In genomic region chr11:14687943-14688627, GRCh38 we compare ENCODE assay signal across 21 cellular contexts. TPM values are rescaled to one million over a fixed set of nuclear protein-coding genes. Genes with fewer than 3 reads are reported as not detected.
DNase-seq lines count a peak whose midpoint lies in the region; ATAC-seq, FAIRE-seq and TF ChIP-seq lines count a peak whose summit lies in the region.
"Had no signal": no experiment of that assay in that cellular context is flagged by ENCODE, and none has a peak within 500 bp of the region (broad histone marks: within the 10 kb centered on the region; RNA-seq: fewer than 3 reads in every experiment).

No MANE protein-coding gene starts in this region.

- H3K36me3 ChIP-seq in HEK293 (ENCODE audit: control insufficient read depth in 2 of 2, insufficient read depth in 1 of 2, low read length in 2 of 2) (no peaks in the 10 kb centered on the region), HepG2 (replicated peaks in 1 of 2; ENCODE audit: control insufficient read depth in 1 of 2, insufficient read depth in 2 of 2, low read length in 2 of 2) (no peaks in the 10 kb centered on the region), vagina (no peaks in the 10 kb centered on the region)
- H3K36me3 ChIP-seq: esophagus muscularis mucosa, neural progenitor cell had no signal

- intact Hi-C loops in activated CD4-positive, alpha-beta T cell treated with anti-CD3 and anti-CD28 coated beads, Interleukin-2, amount 10 ng/mL, durations not matched to agents 24 days and 14 days (cut with micrococcal nuclease) = loop anchor here (10.0 kb wide), 1 partner anchor 47 kb away; no protein-coding TSS in a partner anchor
- intact Hi-C loops in HepG2 (cut with micrococcal nuclease; ENCODE audit: unreplicated experiment) = no loop called here
- intact Hi-C loops in vagina (cut with DNase I) = no loop called here

- peak overlapping the region; percentile 26 for H3K27ac Mint-ChIP-seq in activated CD4-positive, alpha-beta T cell treated with anti-CD3 and anti-CD28 coated beads, Interleukin-2, amount 10 ng/mL, durations not matched to agents 24 days and 14 days
- H3K27ac Mint-ChIP-seq: activated naive CD4-positive, alpha-beta T cell treated with anti-CD3 and anti-CD28 coated beads, Interleukin-2, amount 10 ng/mL, durations not matched to agents 7 days and 5 days; neural progenitor cell had no signal

- CTCF ChIA-PET in HEK293 (lab: Yijun Ruan, JAX) = interaction anchor here (0.6 kb wide), 1 partner anchor 814 kb away, joined by 3 read pairs; no protein-coding TSS in a partner anchor
- CTCF ChIA-PET in HepG2 (lab: Yijun Ruan, JAX; ENCODE audit: low intra/inter-chr PET ratio, low total read pairs) = no interaction called here

- peaks cover 45% of the 10 kb centered on the region for H3K36me3 Mint-ChIP-seq in activated CD4-positive, alpha-beta T cell treated with anti-CD3 and anti-CD28 coated beads, Interleukin-2, amount 10 ng/mL, durations not matched to agents 24 days and 14 days (ENCODE audit: low read depth)

- H3K27ac ChIP-seq in HEK293 (ENCODE audit: extremely low read depth, low read depth, low read length) = no peak overlapping the region
- peak overlapping the region; percentile 54 for H3K27ac ChIP-seq in HepG2 (ENCODE audit: extremely low read length, insufficient read depth, low read length)
- H3K27ac ChIP-seq in vagina = no peak overlapping the region
- H3K27ac ChIP-seq: esophagus muscularis mucosa, neural progenitor cell had no signal

- in situ Hi-C loops in SK-MEL-5 (cut with HindIII; ENCODE audit: low pct_unique_long_range_greater_than_20kb, low sequenced_read_pairs) (no loop called here), HepG2 (cut with HindIII; ENCODE audit: extremely low pct_ligation_motif_present, low pct_unique_long_range_greater_than_20kb) (no loop called here)

- peaks cover 34% of the 10 kb centered on the region for H3K4me1 Mint-ChIP-seq in activated CD4-positive, alpha-beta T cell treated with anti-CD3 and anti-CD28 coated beads, Interleukin-2, amount 10 ng/mL, durations not matched to agents 24 days and 14 days
- H3K4me1 Mint-ChIP-seq: neural progenitor cell had no signal

- no peak for TF ChIP-seq RAD21 in HepG2 (CRISPR knock-in tag; IDR thresholded peaks at IDR 0.05)

- TF ChIP-seq EP300 in HepG2 (IDR thresholded peaks at IDR 0.05; ENCODE audit: low read depth in 2 of 2, low read length in 2 of 2) (peak in 1 of 2 experiments; percentile 43; a peak in 1 of 4 replicates), HepG2 (CRISPR knock-in tag; IDR thresholded peaks at IDR 0.05; ENCODE audit: borderline replicate concordance) (no peak)

- H3K9me3 ChIP-seq in HEK293 (ENCODE audit: control insufficient read depth, insufficient read depth, low read depth, low read length) (no peaks in the 10 kb centered on the region), HepG2 (ENCODE audit: low read length) (no peaks in the 10 kb centered on the region), vagina (peaks cover 3% of the 10 kb centered on the region)

- peak; percentile 92 for ATAC-seq in HepG2
- no peak for ATAC-seq in HG02840 (IDR thresholded peaks at IDR 0.05; ENCODE audit: low FRiP score, unreplicated experiment)
- ATAC-seq in GM21390 (IDR thresholded peaks at IDR 0.05; ENCODE audit: unreplicated experiment) = no peak
- ATAC-seq: stimulated activated naive CD8-positive, alpha-beta T cell treated with anti-CD3 and anti-CD28 coated beads, Interleukin-15, Interleukin-2, amounts not matched to agents 100 U/mL and 50 U/mL, for 24 hours had no signal

- no peaks in the 10 kb centered on the region for H3K4me1 ChIP-seq in HEK293 (ENCODE audit: control insufficient read depth, insufficient read depth, low read length)
- peaks cover 39% of the 10 kb centered on the region for H3K4me1 ChIP-seq in HepG2 (ENCODE audit: insufficient read depth, low read length)
- no peaks in the 10 kb centered on the region for H3K4me1 ChIP-seq in vagina
- H3K4me1 ChIP-seq: esophagus muscularis mucosa, neural progenitor cell had no signal

- FAIRE-seq in HepG2 (lab: Jason Lieb, UNC) = no peak

- H3K9ac ChIP-seq in HepG2 (ENCODE audit: insufficient read depth, low read depth, low read length) = no peak overlapping the region
- H3K9ac ChIP-seq: neural progenitor cell had no signal

- BruUV-seq in HepG2 (replicated peaks; lab: Mats Ljungman, UMichigan) = no TSS peak

- DNase-seq in activated CD4-positive, alpha-beta T cell treated with anti-CD3 and anti-CD28 coated beads, Interleukin-2, amount 10 ng/mL, durations not matched to agents 24 days and 14 days = no peak
- DNase-seq in activated CD4-positive, alpha-beta T cell treated with anti-CD3 and anti-CD28 coated beads for 1 hour = no peak
- DNase-seq in SK-MEL-5 (ENCODE audit: low read depth, low spot score) (peak; percentile 88), HepG2 (ENCODE audit: low spot score) (peak; percentile 54), vagina (ENCODE audit: extremely low spot score in 2 of 2) (no peak)
- DNase-seq: ACHN; activated CD8-positive, alpha-beta memory T cell treated with anti-CD3 and anti-CD28 coated beads, Interleukin-2, amount 50 U/mL, for 4 hours; activated naive CD4-positive, alpha-beta T cell treated with anti-CD3 and anti-CD28 coated beads, Interleukin-2, amount 10 ng/mL, durations not matched to agents 7 days and 5 days; COR-L47; dermis blood vessel endothelial cell; GF-D8; H7; islet precursor cell; NCI-H1694 treated with DMSO at 0.1 percent for 48 hours; stimulated activated naive CD8-positive, alpha-beta T cell treated with anti-CD3 and anti-CD28 coated beads, Interleukin-15, Interleukin-2, amounts not matched to agents 100 U/mL and 50 U/mL, for 24 hours had no signal

- no peaks in the 10 kb centered on the region for H3K27me3 Mint-ChIP-seq in activated CD4-positive, alpha-beta T cell treated with anti-CD3 and anti-CD28 coated beads, Interleukin-2, amount 10 ng/mL, durations not matched to agents 24 days and 14 days
- H3K27me3 Mint-ChIP-seq: activated naive CD4-positive, alpha-beta T cell treated with anti-CD3 and anti-CD28 coated beads, Interleukin-2, amount 10 ng/mL, durations not matched to agents 7 days and 5 days had no signal

- peaks cover 9% of the 10 kb centered on the region for H3K9me3 Mint-ChIP-seq in activated CD4-positive, alpha-beta T cell treated with anti-CD3 and anti-CD28 coated beads, Interleukin-2, amount 10 ng/mL, durations not matched to agents 24 days and 14 days

- no peak overlapping the region for H2AFZ ChIP-seq in HepG2 (ENCODE audit: low read length)
- H2AFZ ChIP-seq: neural progenitor cell had no signal

- POLR2A ChIA-PET in HEK293 (lab: Yijun Ruan, JAX) (no interaction called here), HepG2 (lab: Yijun Ruan, JAX) (no interaction called here)

- 45% methylated on average over 2 of the region's 2 CpGs for WGBS in HepG2 (ENCODE audit: low lambda C conversion rate)

- H3K4me3 Mint-ChIP-seq in activated CD4-positive, alpha-beta T cell treated with anti-CD3 and anti-CD28 coated beads, Interleukin-2, amount 10 ng/mL, durations not matched to agents 24 days and 14 days = no peak overlapping the region
- H3K4me3 Mint-ChIP-seq: activated naive CD4-positive, alpha-beta T cell treated with anti-CD3 and anti-CD28 coated beads, Interleukin-2, amount 10 ng/mL, durations not matched to agents 7 days and 5 days; neural progenitor cell had no signal

- peaks cover 61% of the 10 kb centered on the region for H3K79me2 ChIP-seq in HepG2 (ENCODE audit: insufficient read depth, low read length)

- TF ChIP-seq POLR2A in HepG2 (IDR thresholded peaks at IDR 0.05; ENCODE audit: insufficient read depth in 1 of 2, low read depth in 2 of 2, low read length in 2 of 2) (no peak), vagina (IDR thresholded peaks at IDR 0.05) (no peak)

- no peak overlapping the region for H3K4me3 ChIP-seq in HEK293 (ENCODE audit: low read depth, low read length)
- H3K4me3 ChIP-seq in HepG2 (replicated peaks in 1 of 3; ENCODE audit: insufficient read depth in 1 of 3, low read depth in 2 of 3, low read length in 3 of 3) = no peak overlapping the region
- H3K4me3 ChIP-seq in vagina = no peak overlapping the region
- H3K4me3 ChIP-seq: esophagus muscularis mucosa, neural progenitor cell had no signal

- no peaks in the 10 kb centered on the region; the same call in 1 of the 2 replicates for H4K20me1 ChIP-seq in HepG2 (ENCODE audit: insufficient read depth, low read length)

- no peaks in the 10 kb centered on the region for H3K27me3 ChIP-seq in HepG2 (ENCODE audit: control insufficient read depth in 1 of 2, insufficient read depth in 2 of 2, low read length in 2 of 2)
- no peaks in the 10 kb centered on the region for H3K27me3 ChIP-seq in vagina
- H3K27me3 ChIP-seq: esophagus muscularis mucosa, neural progenitor cell had no signal

- no peak overlapping the region for H3K4me2 ChIP-seq in HepG2 (ENCODE audit: low read depth, low read length)
- H3K4me2 ChIP-seq: neural progenitor cell had no signal

- no peak for TF ChIP-seq CTCF in HEK293 (tag by site-specific recombination; IDR thresholded peaks at IDR 0.05)
- no peak for TF ChIP-seq CTCF in HepG2 (CRISPR knock-in tag; IDR thresholded peaks at IDR 0.05)
- TF ChIP-seq CTCF in vagina (IDR thresholded peaks at IDR 0.05) = no peak

RNA-seq across cellular contexts. Expression of gene PDE3B, which starts 44.5 kb away (rescaled TPM):
- total RNA-seq in activated CD4-positive, alpha-beta T cell treated with anti-CD3 and anti-CD28 coated beads, Interleukin-2, amount 10 ng/mL, durations not matched to agents 24 days and 14 days = 49.3 and 52.8 TPM in 2 replicates
- 11.4 and 11.9 TPM in 2 replicates for total RNA-seq in SK-MEL-5 (2014; rRNA removed; shearing (Covaris generic))
- polyA plus RNA-seq in SK-MEL-5 (2015; cell fraction: cytosol; rRNA removed) = 6.6 and 8.4 TPM in 2 replicates
- polyA plus RNA-seq in SK-MEL-5 (2015; cell fraction: nucleus; rRNA removed) = 19.9 and 25.0 TPM in 2 replicates
- total RNA-seq in HepG2 (2016; rRNA removed; fragmentation: Illumina TruSeq; extraction: Trizol) (19.6 and 26.5 TPM in 2 replicates), vagina (10.1 TPM)
- total RNA-seq in HepG2 (2016; cell fraction: cytosol; rRNA removed; fragmentation: Illumina TruSeq; extraction: Trizol; ENCODE audit: low read depth) = 9.1 and 9.7 TPM in 2 replicates
- 18.7 and 26.8 TPM in 2 replicates for total RNA-seq in HepG2 (2016; cell fraction: insoluble cytoplasmic fraction; rRNA removed; fragmentation: Illumina TruSeq; extraction: Trizol)
- 10.7 and 12.0 TPM in 2 replicates for total RNA-seq in HepG2 (2016; cell fraction: membrane; rRNA removed; fragmentation: Illumina TruSeq; extraction: Trizol)
- total RNA-seq in HepG2 (2016; cell fraction: nucleus; rRNA removed; fragmentation: Illumina TruSeq; extraction: Trizol) = 59.3 and 61.3 TPM in 2 replicates
- polyA plus RNA-seq in HepG2 (2011; rRNA removed) = 12.8 and 14.1 TPM in 2 replicates
- 5.2 and 7.0 TPM in 2 replicates for polyA plus RNA-seq in HepG2 (2011; cell fraction: cytosol; rRNA removed)
- polyA plus RNA-seq in HepG2 (2011; cell fraction: nucleus; rRNA removed) = 12.5 and 13.7 TPM in 2 replicates
- 13.9 and 22.3 TPM in 2 replicates for polyA plus RNA-seq in HepG2 (2012)
- 0.80 and 0.88 TPM in 2 replicates for polyA plus RNA-seq in HepG2 (2016; cell fraction: cytosol; fragmentation: Illumina TruSeq; extraction: Trizol; ENCODE audit: low read depth)
- 12.6 and 13.1 TPM in 2 replicates for polyA plus RNA-seq in HepG2 (2016; cell fraction: insoluble cytoplasmic fraction; fragmentation: Illumina TruSeq; extraction: Trizol; ENCODE audit: low read depth)
- polyA plus RNA-seq in HepG2 (2016; cell fraction: membrane; fragmentation: Illumina TruSeq; extraction: Trizol; ENCODE audit: low read depth) = 2.2 and 2.7 TPM in 2 replicates
- polyA plus RNA-seq in HepG2 (2016; cell fraction: nucleus; fragmentation: Illumina TruSeq; extraction: Trizol; ENCODE audit: insufficient read depth, low read depth) = 26.0 and 26.6 TPM in 2 replicates
- 27.0 and 31.4 TPM in 2 replicates for polyA minus RNA-seq in HepG2 (2011; rRNA and poly(A)+ RNA removed; ENCODE audit: low replicate concordance)
- polyA minus RNA-seq in HepG2 (2011; cell fraction: cytosol; rRNA and poly(A)+ RNA removed) = 29.8 and 43.1 TPM in 2 replicates
- 106 and 119 TPM in 2 replicates for polyA minus RNA-seq in HepG2 (2011; cell fraction: nucleus; rRNA and poly(A)+ RNA removed)
- total RNA-seq: LHCN-M2 had no signal

Comparison
In these comparisons a context has a peak if more than half of its experiments do, and no peak if none do; other contexts are left out.
1. DNase-seq: peak in SK-MEL-5 (single experiment) and HepG2 (single experiment); none in activated CD4-positive, alpha-beta T cell treated with anti-CD3 and anti-CD28 coated beads, Interleukin-2, amount 10 ng/mL, durations not matched to agents 24 days and 14 days (single experiment), activated CD4-positive, alpha-beta T cell treated with anti-CD3 and anti-CD28 coated beads for 1 hour (single experiment) and vagina (0 of 2).